ENCODE assay signal across 11 cellular contexts in genomic region chr19:35216833-35217707, GRCh38. TPM values are rescaled to one million over a fixed set of nuclear protein-coding genes. Genes with fewer than 3 reads are reported as not detected.
DNase-seq lines count a peak whose midpoint lies in the region; ATAC-seq and TF ChIP-seq lines count a peak whose summit lies in the region.
"Had no signal": no experiment of that assay in that cellular context is flagged by ENCODE, and none has a peak within 500 bp of the region (broad histone marks: within the 10 kb centered on the region; RNA-seq: fewer than 3 reads in every experiment).

No MANE protein-coding gene starts in this region.

- H3K36me3 ChIP-seq in liver (ENCODE audit: control insufficient read depth in 4 of 4, insufficient read depth in 3 of 4, low read depth in 1 of 4, low read length in 3 of 4), result no peaks in the 10 kb centered on the region
- H3K36me3 ChIP-seq in BE2C, result no peaks in the 10 kb centered on the region
- H3K36me3 ChIP-seq: ascending aorta had no signal

- no peak overlapping the region for H3K9ac ChIP-seq in liver (ENCODE audit: low read depth in 1 of 2, low read length in 2 of 2)

- H3K4me3 ChIP-seq in liver (ENCODE audit: low read depth in 1 of 3, low read length in 3 of 3) (no peak overlapping the region), BE2C (ENCODE audit: low read depth, low read length) (no peak overlapping the region)
- H3K4me3 ChIP-seq: ascending aorta had no signal

- no peak for ATAC-seq in HG03378 (IDR thresholded peaks at IDR 0.05; ENCODE audit: unreplicated experiment)
- no peak for ATAC-seq in HG02938 (IDR thresholded peaks at IDR 0.05; ENCODE audit: unreplicated experiment)
- ATAC-seq in HG03571 (IDR thresholded peaks at IDR 0.05; ENCODE audit: unreplicated experiment), result no peak

- no peaks in the 10 kb centered on the region for H3K9me3 ChIP-seq in liver (ENCODE audit: control insufficient read depth in 4 of 4, low read length in 3 of 4)
- no peaks in the 10 kb centered on the region for H3K9me3 ChIP-seq in BE2C
- H3K9me3 ChIP-seq: ascending aorta had no signal

- peak; percentile 32 for DNase-seq in DMS53 treated with DMSO at 0.1 percent for 48 hours (lab: John Stamatoyannopoulos, UW; ENCODE audit: unreplicated experiment)
- peak; percentile 54 for DNase-seq in KBM-7
- peak; percentile 57 for DNase-seq in activated T-cell treated with anti-CD3 and anti-CD28 coated beads, Interleukin-2, amount 50 U/mL, for 1 hour
- no peak for DNase-seq in BE2C
- DNase-seq: left cardiac atrium, NCI-H2227 treated with DMSO at 0.1 percent for 48 hours had no signal

- H3K27me3 ChIP-seq in liver (ENCODE audit: control insufficient read depth in 4 of 4, insufficient read depth in 4 of 4, low read length in 3 of 4) (no peaks in the 10 kb centered on the region), BE2C (no peaks in the 10 kb centered on the region)
- H3K27me3 ChIP-seq: ascending aorta had no signal

- peak; percentile 8 for TF ChIP-seq CTCF in liver (IDR thresholded peaks at IDR 0.05; ENCODE audit: low read depth, low read length, missing input control)
- no peak for TF ChIP-seq CTCF in BE2C (IDR thresholded peaks at IDR 0.05; ENCODE audit: low read depth, low read length)

- in situ Hi-C loops in KBM-7 (cut with MboI; ENCODE audit: low pct_unique_long_range_greater_than_20kb, low sequenced_read_pairs), result no loop called here

- WGBS in liver, result 68% methylated on average over 3 of the region's 3 CpGs

- H3K27ac ChIP-seq in liver (ENCODE audit: low read depth in 1 of 2, low read length in 2 of 2), result no peak overlapping the region

- peaks cover 0 to 3% (median 0%) of the 10 kb centered on the region in 4 donors for H3K4me1 ChIP-seq in liver (ENCODE audit: control insufficient read depth in 4 of 4, insufficient read depth in 4 of 4, low read length in 3 of 4)
- H3K4me1 ChIP-seq in BE2C, result peaks cover 3% of the 10 kb centered on the region
- H3K4me1 ChIP-seq: ascending aorta had no signal

- TF ChIP-seq RAD21 in liver (IDR thresholded peaks at IDR 0.05), result peak in 1 of 2 donors; percentile 34

TF ChIP-seq in liver, 16 proteins besides CTCF, POLR2A, EP300 and RAD21:
- TF ChIP-seq ATF3 (IDR thresholded peaks at IDR 0.05) (no peak), RXRA (IDR thresholded peaks at IDR 0.05) (no peak), NR2F2 (IDR thresholded peaks at IDR 0.05) (no peak), FOXA1 (IDR thresholded peaks at IDR 0.05) (no peak), SP1 (IDR thresholded peaks at IDR 0.05) (no peak), HNF4G (IDR thresholded peaks at IDR 0.05) (no peak), MAX (IDR thresholded peaks at IDR 0.05) (no peak), ZBTB33 (IDR thresholded peaks at IDR 0.05) (no peak), JUND (IDR thresholded peaks at IDR 0.05) (no peak), FOXA2 (IDR thresholded peaks at IDR 0.05) (no peak), GABPA (IDR thresholded peaks at IDR 0.05 in 1 of 2, conservative IDR thresholded peaks at IDR 0.05 in 1 of 2) (no peak), REST (IDR thresholded peaks at IDR 0.05) (no peak), TAF1 (conservative IDR thresholded peaks at IDR 0.05) (no peak), EGR1 (IDR thresholded peaks at IDR 0.05; ENCODE audit: low read depth in 2 of 2) (no peak), YY1 (IDR thresholded peaks at IDR 0.05) (no peak), HNF4A (conservative IDR thresholded peaks at IDR 0.05) (no peak)
TF ChIP-seq in liver: peak in this region for 0.

RNA-seq across cellular contexts. Expression of gene FAM187B, which starts 11.5 kb away (rescaled TPM):
- total RNA-seq in liver, result under 1 TPM in 1 of 2 donors, not detected in 1; 0.17 TPM
- polyA plus RNA-seq in liver, result not detected
- not detected for polyA plus RNA-seq in BE2C (2012; ENCODE audit: insufficient read depth, insufficient read length, low read depth)
- total RNA-seq: ascending aorta, left cardiac atrium had no signal

RNA-seq across cellular contexts. Expression of gene LSR, which starts 31.7 kb away (rescaled TPM):
- total RNA-seq in liver, result 10 to 100 TPM; 33.7 to 48.6 TPM
- polyA plus RNA-seq in liver, result 100 to 1,000 TPM in 1 of 2 donors, 10 to 100 TPM in 1; 47.3 to 150 TPM
- 1.5 TPM for polyA plus RNA-seq in BE2C (2012; ENCODE audit: insufficient read depth, insufficient read length, low read depth)

RNA-seq across cellular contexts. Expression of gene USF2, which starts 51.7 kb away (rescaled TPM):
- 10 to 100 TPM; 31.6 to 80.2 TPM for total RNA-seq in liver
- 10 to 100 TPM; 22.8 to 85.9 TPM for polyA plus RNA-seq in liver
- 359 TPM for polyA plus RNA-seq in BE2C (2012; ENCODE audit: insufficient read depth, insufficient read length, low read depth)
